In genomic region chr5:132387649-132388117, GRCh38 we compare ENCODE assay signal across 1 cellular context.
TF ChIP-seq lines count a peak whose summit lies in the region.

No MANE protein-coding gene starts in this region.

TF ChIP-seq in K562, 482 proteins besides CTCF, POLR2A, EP300 and RAD21 (continued from another document):
- TF ChIP-seq VEZF1 (CRISPR knock-in tag; IDR thresholded peaks at IDR 0.05) (peak; percentile 67), ATF3 (IDR thresholded peaks at IDR 0.05) (peak; percentile 81), ATF3 (CRISPR knock-in tag; conservative IDR thresholded peaks at IDR 0.05) (no peak), NCOA4 (IDR thresholded peaks at IDR 0.05; ENCODE audit: partially characterized antibody) (no peak), DPF2 (IDR thresholded peaks at IDR 0.05) (peak; percentile 19; the same call in 1 of the 2 replicates), KLF13 (tag; IDR thresholded peaks at IDR 0.05; ENCODE audit: borderline replicate concordance, low read depth) (0 out of 2 replicates have a peak, but pooled peaks have one; percentile 16), MEIS2 (IDR thresholded peaks at IDR 0.05; ENCODE audit: partially characterized antibody) (no peak)
